8 cellular contexts compared by ENCODE assay signal in genomic region chr14:24051162-24051788, GRCh38. TPM values are rescaled to one million over a fixed set of nuclear protein-coding genes. Genes with fewer than 3 reads are reported as not detected.
A peak's percentile ranks its signal among the peaks of the same experiment; 100 is the strongest.
DNase-seq lines count a peak whose midpoint lies in the region; ATAC-seq lines count a peak whose summit lies in the region.

No MANE protein-coding gene starts in this region.

- no peak overlapping the region for H3K27ac Mint-ChIP-seq in activated T-cell treated with anti-CD3 and anti-CD28 coated beads, Interleukin-2, amount 50 U/mL, for 72 hours
- peak overlapping the region in 4 of 9 donors; percentile 45 to 60 (median 56) for H3K27ac Mint-ChIP-seq in naive thymus-derived CD4-positive, alpha-beta T cell

- peak overlapping the region; percentile 79 to 82 for H3K4me3 Mint-ChIP-seq in activated T-cell treated with anti-CD3 and anti-CD28 coated beads, Interleukin-2, amount 50 U/mL, for 72 hours
- H3K4me3 Mint-ChIP-seq in naive thymus-derived CD4-positive, alpha-beta T cell = peak overlapping the region; percentile 81 to 91 (median 87)

- H3K36me3 ChIP-seq in effector memory CD4-positive, alpha-beta T cell (ENCODE audit: control insufficient read depth, insufficient read depth, low read length) = no peaks in the 10 kb centered on the region
- no peaks in the 10 kb centered on the region for H3K36me3 ChIP-seq in naive thymus-derived CD4-positive, alpha-beta T cell (ENCODE audit: control insufficient read depth in 2 of 3, insufficient read depth in 3 of 3, low read length in 3 of 3)

- no peak for DNase-seq in activated T-cell treated with anti-CD3 and anti-CD28 coated beads, Interleukin-2, amount 50 U/mL, for 72 hours
- no peak for DNase-seq in activated T-cell treated with anti-CD3 and anti-CD28 coated beads, Interleukin-2, amount 50 U/mL, for 1 hour
- DNase-seq in NCI-H69 (lab: John Stamatoyannopoulos, UW) = peak; percentile 73
- DNase-seq in effector memory CD4-positive, alpha-beta T cell = no peak
- peak in 2 of 9 donors; percentile 4 to 5 for DNase-seq in naive thymus-derived CD4-positive, alpha-beta T cell
- DNase-seq in effector CD8-positive, alpha-beta T cell (lab: John Stamatoyannopoulos, UW) = no peak

- peaks cover 7% of the 10 kb centered on the region for H3K27me3 Mint-ChIP-seq in activated T-cell treated with anti-CD3 and anti-CD28 coated beads, Interleukin-2, amount 50 U/mL, for 72 hours (ENCODE audit: low read depth)
- H3K27me3 Mint-ChIP-seq in naive thymus-derived CD4-positive, alpha-beta T cell = peaks cover 12 to 47% (median 19%) of the 10 kb centered on the region in 5 donors

- no peak for ATAC-seq in activated T-cell treated with anti-CD3 and anti-CD28 coated beads, Interleukin-2, amount 50 U/mL, for 72 hours (replicated peaks in 1 of 2)
- ATAC-seq in naive thymus-derived CD4-positive, alpha-beta T cell = no peak
- ATAC-seq in HG03442 (IDR thresholded peaks at IDR 0.05; ENCODE audit: unreplicated experiment) (no peak), HG03354 (IDR thresholded peaks at IDR 0.05; ENCODE audit: poor library complexity, severe bottlenecking, unreplicated experiment) (no peak)

- H3K27me3 ChIP-seq in effector memory CD4-positive, alpha-beta T cell (replicated peaks; ENCODE audit: control insufficient read depth, insufficient read depth, low read length, poor library complexity, severe bottlenecking) = no peaks in the 10 kb centered on the region
- no peaks in the 10 kb centered on the region for H3K27me3 ChIP-seq in naive thymus-derived CD4-positive, alpha-beta T cell (ENCODE audit: control insufficient read depth in 2 of 2, insufficient read depth in 2 of 2, low read length in 2 of 2)

- POLR2A ChIA-PET in naive thymus-derived CD4-positive, alpha-beta T cell (lab: Charles Lee) = interaction anchor here (0.8 to 2.8 kb wide), 8 partner anchors 30 to 380 kb away, joined by 3 to 11 read pairs (median 4); partner anchors contain the start of genes DCAF11, EMC9, NRL and PCK2

- no peaks in the 10 kb centered on the region for H3K9me3 Mint-ChIP-seq in activated T-cell treated with anti-CD3 and anti-CD28 coated beads, Interleukin-2, amount 50 U/mL, for 72 hours
- no peaks in the 10 kb centered on the region for H3K9me3 Mint-ChIP-seq in naive thymus-derived CD4-positive, alpha-beta T cell

- no peak overlapping the region for H3K27ac ChIP-seq in effector memory CD4-positive, alpha-beta T cell (ENCODE audit: insufficient read depth, low read length, poor library complexity, severe bottlenecking)
- H3K27ac ChIP-seq in naive thymus-derived CD4-positive, alpha-beta T cell (ENCODE audit: low read depth, low read length) = peak overlapping the region; percentile 53

- H3K9me3 ChIP-seq in effector memory CD4-positive, alpha-beta T cell (ENCODE audit: control insufficient read depth, low read length) = no peaks in the 10 kb centered on the region
- H3K9me3 ChIP-seq in naive thymus-derived CD4-positive, alpha-beta T cell (ENCODE audit: control insufficient read depth in 2 of 3, low read length in 3 of 3) = no peaks in the 10 kb centered on the region

- peaks cover 0 to 2% of the 10 kb centered on the region in 2 donors for H3K36me3 Mint-ChIP-seq in activated T-cell treated with anti-CD3 and anti-CD28 coated beads, Interleukin-2, amount 50 U/mL, for 72 hours (ENCODE audit: insufficient read depth in 2 of 2)
- H3K36me3 Mint-ChIP-seq in naive thymus-derived CD4-positive, alpha-beta T cell = peaks cover 0 to 1% (median 0%) of the 10 kb centered on the region in 5 donors

- intact Hi-C loops in naive thymus-derived CD4-positive, alpha-beta T cell (cut with micrococcal nuclease) = no loop called here

- peaks cover 19% of the 10 kb centered on the region for H3K4me1 Mint-ChIP-seq in activated T-cell treated with anti-CD3 and anti-CD28 coated beads, Interleukin-2, amount 50 U/mL, for 72 hours (ENCODE audit: low read depth)
- H3K4me1 Mint-ChIP-seq in naive thymus-derived CD4-positive, alpha-beta T cell = peaks cover 8 to 17% (median 14%) of the 10 kb centered on the region in 7 donors

- CTCF ChIA-PET in naive thymus-derived CD4-positive, alpha-beta T cell (lab: Charles Lee) = interaction anchor here (0.6 to 8.4 kb wide), 3 partner anchors 10 to 54 kb away, joined by 3 to 246 read pairs (median 3); no protein-coding TSS in a partner anchor

- H3K4me3 ChIP-seq in effector memory CD4-positive, alpha-beta T cell (ENCODE audit: insufficient read depth, low read depth, low read length, poor library complexity, severe bottlenecking) = peak overlapping the region; percentile 70
- peak overlapping the region; percentile 63 for H3K4me3 ChIP-seq in naive thymus-derived CD4-positive, alpha-beta T cell (ENCODE audit: low read length)

- peaks cover 10% of the 10 kb centered on the region for H3K4me1 ChIP-seq in effector memory CD4-positive, alpha-beta T cell (ENCODE audit: control insufficient read depth, insufficient read depth, low read length, poor library complexity, severe bottlenecking)
- H3K4me1 ChIP-seq in naive thymus-derived CD4-positive, alpha-beta T cell (ENCODE audit: control insufficient read depth in 2 of 2, insufficient read depth in 2 of 2, low read length in 2 of 2) = peaks cover 0 to 8% of the 10 kb centered on the region in 2 donors

RNA-seq across cellular contexts. Expression of gene CARMIL3, which starts 0.5 kb away (rescaled TPM):
- total RNA-seq in activated T-cell treated with anti-CD3 and anti-CD28 coated beads, Interleukin-2, amount 50 U/mL, for 72 hours = 1 to 10 TPM; 1.9 to 2.1 TPM
- 1 to 10 TPM in 2 of 5 experiments, under 1 TPM in 3; 0.08 to 1.7 (median 0.27) TPM for total RNA-seq in naive thymus-derived CD4-positive, alpha-beta T cell
- not detected for polyA plus RNA-seq in naive thymus-derived CD4-positive, alpha-beta T cell

RNA-seq across cellular contexts. Expression of gene CPNE6, which starts 20.1 kb away (rescaled TPM):
- total RNA-seq in activated T-cell treated with anti-CD3 and anti-CD28 coated beads, Interleukin-2, amount 50 U/mL, for 72 hours = under 1 TPM; 0.12 to 0.14 TPM
- total RNA-seq in naive thymus-derived CD4-positive, alpha-beta T cell = under 1 TPM in 1 of 5 experiments, not detected in 4; 0.12 TPM
- polyA plus RNA-seq in naive thymus-derived CD4-positive, alpha-beta T cell = not detected

RNA-seq across cellular contexts. Expression of gene PCK2, which starts 42.8 kb away (rescaled TPM):
- 100 to 1,000 TPM; 161 to 180 TPM for total RNA-seq in activated T-cell treated with anti-CD3 and anti-CD28 coated beads, Interleukin-2, amount 50 U/mL, for 72 hours
- 10 to 100 TPM in 4 of 5 experiments, 1 to 10 TPM in 1; 9.1 to 56.2 (median 14.4) TPM for total RNA-seq in naive thymus-derived CD4-positive, alpha-beta T cell
- 10 to 100 TPM in 1 of 2 donors, 1 to 10 TPM in 1; 7.2 to 14.5 TPM for polyA plus RNA-seq in naive thymus-derived CD4-positive, alpha-beta T cell
